Comparison of ENCODE assay signal across 24 cellular contexts in the genomic region with DNA sequence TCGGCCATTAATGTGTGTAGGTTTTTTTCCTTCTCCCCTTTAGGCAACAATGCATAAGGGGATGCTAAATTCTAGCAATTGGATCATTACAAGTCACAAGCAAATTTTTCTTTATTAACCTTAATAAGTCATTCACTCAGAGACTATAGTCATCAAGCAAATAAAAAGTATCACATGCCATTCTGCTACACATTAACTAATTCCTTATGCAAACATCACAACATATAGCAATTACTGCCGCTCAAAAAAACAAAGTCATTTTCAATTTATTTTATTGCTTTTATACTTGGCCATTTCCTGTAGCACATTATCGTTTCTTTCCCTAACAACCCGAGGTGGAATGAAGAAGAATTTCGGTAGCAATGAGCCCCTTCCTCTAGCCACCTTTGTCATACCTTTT.
DNase-seq lines count a peak whose midpoint lies in the region; ATAC-seq and FAIRE-seq lines count a peak whose summit lies in the region.
"Had no signal": no experiment of that assay in that cellular context is flagged by ENCODE, and none has a peak within 500 bp of the region (broad histone marks: within the 10 kb centered on the region; RNA-seq: fewer than 3 reads in every experiment).

No MANE protein-coding gene starts in this region.

- H3K4me1 ChIP-seq in mesenchymal stem cell (ENCODE audit: control insufficient read depth, insufficient read depth, low read depth, low read length), result peaks cover 2% of the 10 kb centered on the region
- H3K4me1 ChIP-seq: BLaER1, SJSA1 had no signal

- no peak overlapping the region for H2BK12ac ChIP-seq in mesenchymal stem cell (ENCODE audit: low read length in 2 of 2)

- H4K8ac ChIP-seq in mesenchymal stem cell (ENCODE audit: low read length), result no peak overlapping the region

- H3K9me3 Mint-ChIP-seq in activated T-cell treated with anti-CD3 and anti-CD28 coated beads, Interleukin-2, amount 50 U/mL, for 4 hours, result no peaks in the 10 kb centered on the region
- H3K9me3 Mint-ChIP-seq: CD4-positive, CD25-positive, alpha-beta regulatory T cell had no signal

- H2BK15ac ChIP-seq in mesenchymal stem cell (ENCODE audit: low read depth, poor library complexity, severe bottlenecking), result no peak overlapping the region

- H3K9me3 ChIP-seq in mesenchymal stem cell (ENCODE audit: control insufficient read depth, low read length), result no peaks in the 10 kb centered on the region
- H3K9me3 ChIP-seq: BLaER1, SJSA1 had no signal

- H3K9ac ChIP-seq in mesenchymal stem cell (ENCODE audit: low read length), result no peak overlapping the region
- H3K9ac ChIP-seq: BLaER1 had no signal

- H2AFZ ChIP-seq in mesenchymal stem cell (ENCODE audit: low read depth, low read length), result no peak overlapping the region
- H2AFZ ChIP-seq: PC-9 had no signal

- H2BK5ac ChIP-seq in mesenchymal stem cell (ENCODE audit: low read depth, low read length, poor library complexity, severe bottlenecking), result no peak overlapping the region

- peaks cover 19% of the 10 kb centered on the region for H3K36me3 Mint-ChIP-seq in activated T-cell treated with anti-CD3 and anti-CD28 coated beads, Interleukin-2, amount 50 U/mL, for 4 hours (ENCODE audit: insufficient read depth)

- no peaks in the 10 kb centered on the region for H3K27me3 ChIP-seq in mesenchymal stem cell (ENCODE audit: control insufficient read depth in 1 of 2, insufficient read depth in 1 of 2, low read length in 2 of 2)
- H3K27me3 ChIP-seq: BLaER1, SJSA1 had no signal

- no peak overlapping the region for H3K4me3 Mint-ChIP-seq in activated T-cell treated with anti-CD3 and anti-CD28 coated beads, Interleukin-2, amount 50 U/mL, for 4 hours
- H3K4me3 Mint-ChIP-seq: CD4-positive, CD25-positive, alpha-beta regulatory T cell had no signal

- no peak overlapping the region for H3K4ac ChIP-seq in mesenchymal stem cell (ENCODE audit: low read depth in 1 of 2, low read length in 2 of 2)

- 77% methylated on average over 5 of the region's 5 CpGs for WGBS in mesenchymal stem cell

- H3K18ac ChIP-seq in mesenchymal stem cell (ENCODE audit: low read depth in 1 of 2, low read length in 2 of 2), result no peak overlapping the region

- no peak overlapping the region for H3K14ac ChIP-seq in mesenchymal stem cell (ENCODE audit: low read length in 2 of 2)

- ATAC-seq in GM18498 (IDR thresholded peaks at IDR 0.05; ENCODE audit: unreplicated experiment), result no peak
- no peak for ATAC-seq in activated T-cell treated with anti-CD3 and anti-CD28 coated beads, Interleukin-2, amount 50 U/mL, for 4 hours
- ATAC-seq: HCT116, HepG2 had no signal

- no peak overlapping the region for H3K23ac ChIP-seq in mesenchymal stem cell (ENCODE audit: low read length in 2 of 2)

- peak overlapping the region; percentile 7 for H2AK5ac ChIP-seq in mesenchymal stem cell (ENCODE audit: low read length, severe bottlenecking)

- FAIRE-seq in colon (lab: Jason Lieb, UNC), result peak; percentile 57
- FAIRE-seq: D721Med, G401.6, HepG2 had no signal

- no peak overlapping the region for H4K91ac ChIP-seq in mesenchymal stem cell (ENCODE audit: low read length)

- no peaks in the 10 kb centered on the region for H3K27me3 Mint-ChIP-seq in activated T-cell treated with anti-CD3 and anti-CD28 coated beads, Interleukin-2, amount 50 U/mL, for 4 hours (ENCODE audit: low read depth)
- H3K27me3 Mint-ChIP-seq: CD4-positive, CD25-positive, alpha-beta regulatory T cell had no signal

- no peak overlapping the region for H3K27ac ChIP-seq in mesenchymal stem cell (ENCODE audit: low read length, poor library complexity, severe bottlenecking)
- H3K27ac ChIP-seq: BLaER1, PC-9, SJSA1 had no signal

- H3K79me1 ChIP-seq in mesenchymal stem cell (replicated peaks; ENCODE audit: low read length, poor library complexity, severe bottlenecking), result peaks cover 4% of the 10 kb centered on the region

- H2BK120ac ChIP-seq in mesenchymal stem cell (ENCODE audit: low read depth, low read length), result no peak overlapping the region

- no peak overlapping the region for H3K4me3 ChIP-seq in mesenchymal stem cell (ENCODE audit: insufficient read depth in 1 of 2, low read depth in 1 of 2, low read length in 2 of 2)
- H3K4me3 ChIP-seq: BLaER1, PC-9, SJSA1 had no signal

- no peaks in the 10 kb centered on the region for H3K36me3 ChIP-seq in mesenchymal stem cell (ENCODE audit: control insufficient read depth in 1 of 2, insufficient read depth in 2 of 2, low read depth in 1 of 2, low read length in 2 of 2)
- H3K36me3 ChIP-seq: BLaER1, SJSA1 had no signal

- DNase-seq in DMS53 (lab: John Stamatoyannopoulos, UW), result peak; percentile 2
- DNase-seq in DMS53 treated with DMSO at 0.1 percent for 48 hours (lab: John Stamatoyannopoulos, UW; ENCODE audit: unreplicated experiment), result no peak
- no peak for DNase-seq in mesenchymal stem cell
- DNase-seq in renal cortical epithelial cell (ENCODE audit: low read depth), result peak; percentile 62
- no peak for DNase-seq in NCI-H128 (lab: John Stamatoyannopoulos, UW; ENCODE audit: unreplicated experiment)
- no peak for DNase-seq in activated T-cell treated with anti-CD3 and anti-CD28 coated beads, Interleukin-2, amount 50 U/mL, for 4 hours
- DNase-seq: 8988T; CD4-positive, CD25-positive, alpha-beta regulatory T cell; Karpas-422; NCI-H1436 treated with DMSO at 0.1 percent for 48 hours; NCI-H187 treated with DMSO at 0.1 percent for 48 hours; NCI-H2171 treated with DMSO at 0.1 percent for 48 hours; NCI-H510A treated with DMSO at 0.1 percent for 48 hours; PC-9; Right ventricle myocardium superior; RPMI8226 had no signal

- peaks cover 7% of the 10 kb centered on the region for H3K4me1 Mint-ChIP-seq in activated T-cell treated with anti-CD3 and anti-CD28 coated beads, Interleukin-2, amount 50 U/mL, for 4 hours (ENCODE audit: low read depth)

- no peak overlapping the region for H3K4me2 ChIP-seq in mesenchymal stem cell (ENCODE audit: low read length, poor library complexity, severe bottlenecking)
- H3K4me2 ChIP-seq: BLaER1, PC-9 had no signal

Comparison
In these comparisons a context has a peak if more than half of its experiments do, and no peak if none do; other contexts are left out.
1. DNase-seq: peak in DMS53 (single experiment) and renal cortical epithelial cell (single experiment); none in DMS53 treated with DMSO at 0.1 percent for 48 hours (single experiment), mesenchymal stem cell (single experiment), NCI-H128 (single experiment) and activated T-cell treated with anti-CD3 and anti-CD28 coated beads, Interleukin-2, amount 50 U/mL, for 4 hours (single experiment).